In genomic region chr15:59048897-59049296, GRCh38 we compare ENCODE assay signal across 27 cellular contexts.
"Had no signal": no experiment of that assay in that cellular context is flagged by ENCODE, and none has a peak within 500 bp of the region (broad histone marks: within the 10 kb centered on the region; RNA-seq: fewer than 3 reads in every experiment).

No MANE protein-coding gene starts in this region.

- DNase-seq: colonic mucosa; cortex of kidney; effector CD8-positive, alpha-beta T cell; effector memory CD8-positive, alpha-beta T cell; endodermal cell; foreskin keratinocyte; heart left ventricle; hypothalamus; immature natural killer cell; islet precursor cell; kidney; kidney glomerular epithelial cell; left colon; left lung; left ventricle myocardium superior; lower lobe of right lung; mucosa of descending colon; naive B cell had no signal

- ATAC-seq: effector memory CD8-positive, alpha-beta T cell; foreskin keratinocyte; gastroesophageal sphincter; heart left ventricle; left colon; left lung; left ventricle myocardium superior; lower lobe of right lung; mucosa of descending colon had no signal

- H3K4me3 Mint-ChIP-seq: dendritic cell treated with granulocyte-macrophage colony-stimulating factor and Interleukin-4, amounts not matched to agents 40 ng/mL and 50 ng/mL, for 4 days; effector memory CD8-positive, alpha-beta T cell; endodermal cell; immature natural killer cell; memory B cell; mesothelial cell of epicardium; naive B cell had no signal

- H3K27me3 ChIP-seq: colonic mucosa, esophagus muscularis mucosa, foreskin keratinocyte, gastroesophageal sphincter, heart left ventricle, hepatocyte, left lung had no signal

- H2AFZ ChIP-seq: hepatocyte had no signal

- H3K27ac Mint-ChIP-seq: dendritic cell treated with granulocyte-macrophage colony-stimulating factor and Interleukin-4, amounts not matched to agents 40 ng/mL and 50 ng/mL, for 4 days; effector memory CD8-positive, alpha-beta T cell; endodermal cell; immature natural killer cell; memory B cell; mesothelial cell of epicardium; naive B cell had no signal

- H3K36me3 ChIP-seq: colonic mucosa had no signal

- H3K9me3 ChIP-seq: colonic mucosa, esophagus muscularis mucosa, gastroesophageal sphincter, heart left ventricle, left lung, lower lobe of right lung, mucosa of descending colon had no signal

- H3K4me3 ChIP-seq: colonic mucosa, esophagus muscularis mucosa, gastroesophageal sphincter, heart left ventricle, hepatocyte, left lung, lower lobe of right lung, mucosa of descending colon had no signal

- H3K4me1 Mint-ChIP-seq: endodermal cell, mesothelial cell of epicardium had no signal

- H3K9me3 Mint-ChIP-seq: dendritic cell treated with granulocyte-macrophage colony-stimulating factor and Interleukin-4, amounts not matched to agents 40 ng/mL and 50 ng/mL, for 4 days; effector memory CD8-positive, alpha-beta T cell; endodermal cell; immature natural killer cell; memory B cell; naive B cell had no signal

- H3K4me1 ChIP-seq: colonic mucosa, foreskin keratinocyte had no signal

- H3K4me2 ChIP-seq: hepatocyte had no signal

- H3K27me3 Mint-ChIP-seq: dendritic cell treated with granulocyte-macrophage colony-stimulating factor and Interleukin-4, amounts not matched to agents 40 ng/mL and 50 ng/mL, for 4 days; effector memory CD8-positive, alpha-beta T cell; memory B cell; naive B cell had no signal

- H3K27ac ChIP-seq: colonic mucosa, esophagus muscularis mucosa, foreskin keratinocyte, gastroesophageal sphincter, heart left ventricle, hepatocyte, left lung, lower lobe of right lung had no signal

- FAIRE-seq: endometrium, endothelial cell of umbilical vein, frontal cortex, kidney had no signal
